ENCODE assay signal across 8 cellular contexts in the genomic region with DNA sequence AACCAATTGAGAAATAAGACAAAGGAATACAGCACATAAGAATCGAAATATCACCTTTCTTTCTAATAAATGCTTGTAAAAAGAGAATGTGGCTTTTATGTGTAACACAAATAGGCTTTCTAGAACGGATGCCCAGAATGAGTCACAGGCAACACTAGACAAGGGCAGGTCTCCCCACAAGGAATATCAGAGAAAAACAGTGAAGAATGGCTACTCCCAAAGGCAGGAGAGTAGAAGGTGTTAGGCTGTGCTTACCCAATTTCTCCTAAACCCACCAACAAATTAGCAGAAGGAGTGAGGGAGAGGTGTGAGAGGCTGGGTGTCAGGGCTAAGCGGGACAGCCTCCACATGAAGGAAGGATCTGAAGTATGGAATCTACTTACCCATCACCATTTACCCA. TPM values are rescaled to one million over a fixed set of nuclear protein-coding genes. Genes with fewer than 3 reads are reported as not detected.
DNase-seq lines count a peak whose midpoint lies in the region; ATAC-seq and TF ChIP-seq lines count a peak whose summit lies in the region.

No MANE protein-coding gene starts in this region.

- H3K9me3 ChIP-seq in ovary, result no peaks in the 10 kb centered on the region

- TF ChIP-seq POLR2A in ovary (IDR thresholded peaks at IDR 0.05), result no peak

- intact Hi-C loops in activated T-helper 2 cell treated with anti-CD3 and anti-CD28 coated beads, Interferon-gamma antibody, Interleukin-2, Interleukin-4, amounts not matched to agents 10 μg/mL and 5 μg/mL and 100 μg/mL, durations not matched to agents 14 hours and 24 hours and 36 hours (cut with micrococcal nuclease), result loop anchor here (2.0 to 5.0 kb wide), 5 partner anchors 79 to 1172 kb away; a partner anchor contains a TSS
- intact Hi-C loops in ovary (cut with DNase I), result loop anchor here in 2 of 4 donors (10.0 kb wide), 2 partner anchors 125 to 415 kb away; no protein-coding TSS in a partner anchor

- peaks cover 4% of the 10 kb centered on the region for H3K36me3 Mint-ChIP-seq in activated naive CD4-positive, alpha-beta T cell treated with anti-CD3 and anti-CD28 coated beads, Interleukin-2, amount 50 U/mL, for 24 hours
- peaks cover 24% of the 10 kb centered on the region for H3K36me3 Mint-ChIP-seq in activated T-helper 2 cell treated with anti-CD3 and anti-CD28 coated beads, Interferon-gamma antibody, Interleukin-2, Interleukin-4, amounts not matched to agents 10 μg/mL and 5 μg/mL and 100 μg/mL, durations not matched to agents 14 hours and 24 hours and 36 hours (ENCODE audit: low read depth)

- peak; percentile 59 for ATAC-seq in HG03103 (IDR thresholded peaks at IDR 0.05; ENCODE audit: low read depth, unreplicated experiment)
- ATAC-seq in stimulated activated naive CD8-positive, alpha-beta T cell treated with anti-CD3 and anti-CD28 coated beads, Interleukin-15, amount 100 ng/mL, for 72 hours, result peak; percentile 67
- ATAC-seq in HG02970 (IDR thresholded peaks at IDR 0.05; ENCODE audit: low FRiP score, unreplicated experiment), result no peak

- no peak for TF ChIP-seq EP300 in ovary (IDR thresholded peaks at IDR 0.05)

- H3K9me3 Mint-ChIP-seq in activated naive CD4-positive, alpha-beta T cell treated with anti-CD3 and anti-CD28 coated beads, Interleukin-2, amount 50 U/mL, for 24 hours, result no peaks in the 10 kb centered on the region
- no peaks in the 10 kb centered on the region for H3K9me3 Mint-ChIP-seq in activated T-helper 2 cell treated with anti-CD3 and anti-CD28 coated beads, Interferon-gamma antibody, Interleukin-2, Interleukin-4, amounts not matched to agents 10 μg/mL and 5 μg/mL and 100 μg/mL, durations not matched to agents 14 hours and 24 hours and 36 hours
- no peaks in the 10 kb centered on the region for H3K9me3 Mint-ChIP-seq in stimulated activated naive CD8-positive, alpha-beta T cell treated with anti-CD3 and anti-CD28 coated beads, Interleukin-15, amount 100 ng/mL, for 72 hours

- H3K36me3 ChIP-seq in ovary, result no peaks in the 10 kb centered on the region

- H3K4me1 ChIP-seq in ovary (ENCODE audit: insufficient read depth), result peaks cover 2% of the 10 kb centered on the region

- no peak for DNase-seq in activated naive CD4-positive, alpha-beta T cell (lab: John Stamatoyannopoulos, UW)
- DNase-seq in activated T-helper 2 cell treated with anti-CD3 and anti-CD28 coated beads, Interferon-gamma antibody, Interleukin-2, Interleukin-4, amounts not matched to agents 10 μg/mL and 5 μg/mL and 100 μg/mL, durations not matched to agents 14 hours and 24 hours and 36 hours (ENCODE audit: low spot score), result peak; percentile 32
- peak; percentile 25 to 28 for DNase-seq in stimulated activated naive CD8-positive, alpha-beta T cell treated with anti-CD3 and anti-CD28 coated beads, Interleukin-15, amount 100 ng/mL, for 72 hours
- DNase-seq in ovary (no peak), SW 1271 (lab: John Stamatoyannopoulos, UW) (no peak)

- TF ChIP-seq CTCF in ovary (IDR thresholded peaks at IDR 0.05), result no peak

- H3K4me1 Mint-ChIP-seq in activated naive CD4-positive, alpha-beta T cell treated with anti-CD3 and anti-CD28 coated beads, Interleukin-2, amount 50 U/mL, for 24 hours, result peaks cover 65% of the 10 kb centered on the region
- peaks cover 63% of the 10 kb centered on the region for H3K4me1 Mint-ChIP-seq in activated T-helper 2 cell treated with anti-CD3 and anti-CD28 coated beads, Interferon-gamma antibody, Interleukin-2, Interleukin-4, amounts not matched to agents 10 μg/mL and 5 μg/mL and 100 μg/mL, durations not matched to agents 14 hours and 24 hours and 36 hours (ENCODE audit: low read depth)
- peaks cover 80% of the 10 kb centered on the region for H3K4me1 Mint-ChIP-seq in stimulated activated naive CD8-positive, alpha-beta T cell treated with anti-CD3 and anti-CD28 coated beads, Interleukin-15, amount 100 ng/mL, for 72 hours

- no peak overlapping the region for H3K4me3 ChIP-seq in ovary

- 82 to 85% (median 83%) methylated on average over 3 of the region's 3 CpGs for WGBS in ovary, 3 donors

- no peak overlapping the region for H3K27ac ChIP-seq in ovary

- peak overlapping the region; percentile 5 for H3K4me3 Mint-ChIP-seq in activated naive CD4-positive, alpha-beta T cell treated with anti-CD3 and anti-CD28 coated beads, Interleukin-2, amount 50 U/mL, for 24 hours
- H3K4me3 Mint-ChIP-seq in activated T-helper 2 cell treated with anti-CD3 and anti-CD28 coated beads, Interferon-gamma antibody, Interleukin-2, Interleukin-4, amounts not matched to agents 10 μg/mL and 5 μg/mL and 100 μg/mL, durations not matched to agents 14 hours and 24 hours and 36 hours (ENCODE audit: low read depth), result peak overlapping the region; percentile 33
- peak overlapping the region; percentile 57 to 92 for H3K4me3 Mint-ChIP-seq in stimulated activated naive CD8-positive, alpha-beta T cell treated with anti-CD3 and anti-CD28 coated beads, Interleukin-15, amount 100 ng/mL, for 72 hours

- no peaks in the 10 kb centered on the region for H3K27me3 Mint-ChIP-seq in activated naive CD4-positive, alpha-beta T cell treated with anti-CD3 and anti-CD28 coated beads, Interleukin-2, amount 50 U/mL, for 24 hours
- no peaks in the 10 kb centered on the region for H3K27me3 Mint-ChIP-seq in activated T-helper 2 cell treated with anti-CD3 and anti-CD28 coated beads, Interferon-gamma antibody, Interleukin-2, Interleukin-4, amounts not matched to agents 10 μg/mL and 5 μg/mL and 100 μg/mL, durations not matched to agents 14 hours and 24 hours and 36 hours (ENCODE audit: low read depth)
- no peaks in the 10 kb centered on the region for H3K27me3 Mint-ChIP-seq in stimulated activated naive CD8-positive, alpha-beta T cell treated with anti-CD3 and anti-CD28 coated beads, Interleukin-15, amount 100 ng/mL, for 72 hours

- peak overlapping the region; percentile 46 for H3K27ac Mint-ChIP-seq in activated naive CD4-positive, alpha-beta T cell treated with anti-CD3 and anti-CD28 coated beads, Interleukin-2, amount 50 U/mL, for 24 hours
- H3K27ac Mint-ChIP-seq in activated T-helper 2 cell treated with anti-CD3 and anti-CD28 coated beads, Interferon-gamma antibody, Interleukin-2, Interleukin-4, amounts not matched to agents 10 μg/mL and 5 μg/mL and 100 μg/mL, durations not matched to agents 14 hours and 24 hours and 36 hours, result peak overlapping the region; percentile 83
- peak overlapping the region; percentile 42 to 67 for H3K27ac Mint-ChIP-seq in stimulated activated naive CD8-positive, alpha-beta T cell treated with anti-CD3 and anti-CD28 coated beads, Interleukin-15, amount 100 ng/mL, for 72 hours

- H3K27me3 ChIP-seq in ovary, result no peaks in the 10 kb centered on the region

RNA-seq across cellular contexts. Expression of a gene that starts 55.2 kb away (rescaled TPM):
- total RNA-seq in activated T-helper 2 cell treated with anti-CD3 and anti-CD28 coated beads, Interferon-gamma antibody, Interleukin-2, Interleukin-4, amounts not matched to agents 10 μg/mL and 5 μg/mL and 100 μg/mL, durations not matched to agents 14 hours and 24 hours and 36 hours, result 8.8 and 9.1 TPM in 2 replicates
- 10 to 100 TPM in 1 of 7 donors, 1 to 10 TPM in 6; 2.7 to 12.5 (median 4.9) TPM for total RNA-seq in ovary
- polyA plus RNA-seq in ovary, result 1 to 10 TPM; 2.0 to 5.3 TPM

RNA-seq across cellular contexts. Expression of a gene that starts 56.5 kb away (rescaled TPM):
- total RNA-seq in activated T-helper 2 cell treated with anti-CD3 and anti-CD28 coated beads, Interferon-gamma antibody, Interleukin-2, Interleukin-4, amounts not matched to agents 10 μg/mL and 5 μg/mL and 100 μg/mL, durations not matched to agents 14 hours and 24 hours and 36 hours, result 24.8 and 25.5 TPM in 2 replicates
- total RNA-seq in ovary, result 10 to 100 TPM; 11.4 to 29.2 (median 21.2) TPM
- polyA plus RNA-seq in ovary, result 10 to 100 TPM in 1 of 2 donors, 1 to 10 TPM in 1; 8.5 to 10.5 TPM

Comparison
In these comparisons a context has a peak if more than half of its experiments do, and no peak if none do; other contexts are left out.
1. H3K4me3 Mint-ChIP-seq: peak in every context shown above with its lines; median percentile 74 in stimulated activated naive CD8-positive, alpha-beta T cell treated with anti-CD3 and anti-CD28 coated beads, Interleukin-15, amount 100 ng/mL, for 72 hours; 33 in activated T-helper 2 cell treated with anti-CD3 and anti-CD28 coated beads, Interferon-gamma antibody, Interleukin-2, Interleukin-4, amounts not matched to agents 10 μg/mL and 5 μg/mL and 100 μg/mL, durations not matched to agents 14 hours and 24 hours and 36 hours; 5 in activated naive CD4-positive, alpha-beta T cell treated with anti-CD3 and anti-CD28 coated beads, Interleukin-2, amount 50 U/mL, for 24 hours.
2. DNase-seq: peak in activated T-helper 2 cell treated with anti-CD3 and anti-CD28 coated beads, Interferon-gamma antibody, Interleukin-2, Interleukin-4, amounts not matched to agents 10 μg/mL and 5 μg/mL and 100 μg/mL, durations not matched to agents 14 hours and 24 hours and 36 hours (single experiment) and stimulated activated naive CD8-positive, alpha-beta T cell treated with anti-CD3 and anti-CD28 coated beads, Interleukin-15, amount 100 ng/mL, for 72 hours (2 of 2); none in activated naive CD4-positive, alpha-beta T cell (0 of 4), ovary (0 of 5) and SW 1271 (0 of 2).
3. Peak in every context shown above with its lines, with median percentiles within 50 percentile points of each other: H3K27ac Mint-ChIP-seq.